ENCODE assay signal across 20 cellular contexts in the genomic region with DNA sequence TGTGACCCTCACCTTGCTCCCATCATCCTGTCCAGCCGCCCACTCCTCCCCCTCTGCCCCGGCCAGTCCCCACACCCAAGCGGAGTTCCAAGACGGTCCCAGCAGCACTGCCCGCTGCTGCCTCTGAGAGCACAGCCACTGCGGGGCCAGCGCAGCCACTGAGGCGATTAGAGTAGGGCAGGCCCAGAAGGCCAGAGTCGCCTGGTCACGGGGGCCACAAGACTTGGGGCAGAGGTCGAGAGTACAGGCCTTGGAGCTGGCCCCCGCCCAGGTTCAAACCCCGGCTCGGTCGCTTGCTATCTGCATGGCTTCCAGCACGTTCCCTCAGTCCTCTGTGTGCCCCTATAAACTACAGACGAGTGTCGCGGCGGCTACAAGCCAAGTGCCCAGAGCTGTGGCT. TPM values are rescaled to one million over a fixed set of nuclear protein-coding genes. Genes with fewer than 3 reads are reported as not detected.
"Had no signal": no experiment of that assay in that cellular context is flagged by ENCODE, and none has a peak within 500 bp of the region (broad histone marks: within the 10 kb centered on the region; RNA-seq: fewer than 3 reads in every experiment).

No MANE protein-coding gene starts in this region.

- H3K27ac ChIP-seq: heart left ventricle, ovary, stomach, thoracic aorta had no signal

- H3K36me3 Mint-ChIP-seq: naive thymus-derived CD8-positive, alpha-beta T cell; stimulated activated naive B cell treated with anti-CD40 and anti-IgM and Interleukin-4, amounts not matched to agents 10 μg/mL and 1 μg/mL and 100 μg/mL, for 72 hours had no signal

- H3K4me1 ChIP-seq: stomach had no signal

- H3K4me1 Mint-ChIP-seq: central memory CD8-positive, alpha-beta T cell had no signal

- H3K9me3 Mint-ChIP-seq: central memory CD8-positive, alpha-beta T cell had no signal

- H3K9me3 ChIP-seq: ovary, thoracic aorta had no signal

- ATAC-seq: esophagus mucosa; heart left ventricle; left lobe of liver; naive thymus-derived CD8-positive, alpha-beta T cell; sciatic nerve; stimulated activated naive B cell treated with anti-CD40 and anti-IgM and Interleukin-4, amounts not matched to agents 10 μg/mL and 1 μg/mL and 100 μg/mL, for 72 hours had no signal

- H3K36me3 ChIP-seq: heart left ventricle, ovary, stomach, thoracic aorta had no signal

- H3K27me3 ChIP-seq: ovary had no signal

- DNase-seq: effector memory CD4-positive, alpha-beta T cell; hippocampal formation; kidney glomerular epithelial cell; nucleus accumbens; stimulated activated CD4-positive, alpha-beta T cell treated with anti-CD3 and anti-CD28 coated beads, Interleukin-2, amount 100 ng/mL, for 24 hours; stimulated activated CD4-positive, alpha-beta T cell treated with anti-CD3 and anti-CD28 coated beads, Interleukin-4, amount 100 ng/mL, for 4 hours; stimulated activated naive B cell treated with anti-CD40 and anti-IgM and Interleukin-4, amounts not matched to agents 10 μg/mL and 1 μg/mL and 100 μg/mL, for 72 hours; stomach; trophoblast cell had no signal

- H3K27ac Mint-ChIP-seq: naive thymus-derived CD8-positive, alpha-beta T cell; progenitor cell of endocrine pancreas; stimulated activated naive B cell treated with anti-CD40 and anti-IgM and Interleukin-4, amounts not matched to agents 10 μg/mL and 1 μg/mL and 100 μg/mL, for 72 hours had no signal

- H3K4me3 Mint-ChIP-seq: central memory CD8-positive, alpha-beta T cell; naive thymus-derived CD8-positive, alpha-beta T cell; neural crest cell; stimulated activated naive B cell treated with anti-CD40 and anti-IgM and Interleukin-4, amounts not matched to agents 10 μg/mL and 1 μg/mL and 100 μg/mL, for 72 hours had no signal

- H3K4me3 ChIP-seq: heart left ventricle, ovary, stomach, thoracic aorta had no signal

RNA-seq across cellular contexts. Expression of gene ADRA2C, which starts 53.2 kb away (rescaled TPM):
- total RNA-seq: mononuclear cell; naive thymus-derived CD8-positive, alpha-beta T cell had no signal
- polyA plus RNA-seq: naive thymus-derived CD8-positive, alpha-beta T cell had no signal
